ENCODE assay signal across 2 cellular contexts in the genomic region with DNA sequence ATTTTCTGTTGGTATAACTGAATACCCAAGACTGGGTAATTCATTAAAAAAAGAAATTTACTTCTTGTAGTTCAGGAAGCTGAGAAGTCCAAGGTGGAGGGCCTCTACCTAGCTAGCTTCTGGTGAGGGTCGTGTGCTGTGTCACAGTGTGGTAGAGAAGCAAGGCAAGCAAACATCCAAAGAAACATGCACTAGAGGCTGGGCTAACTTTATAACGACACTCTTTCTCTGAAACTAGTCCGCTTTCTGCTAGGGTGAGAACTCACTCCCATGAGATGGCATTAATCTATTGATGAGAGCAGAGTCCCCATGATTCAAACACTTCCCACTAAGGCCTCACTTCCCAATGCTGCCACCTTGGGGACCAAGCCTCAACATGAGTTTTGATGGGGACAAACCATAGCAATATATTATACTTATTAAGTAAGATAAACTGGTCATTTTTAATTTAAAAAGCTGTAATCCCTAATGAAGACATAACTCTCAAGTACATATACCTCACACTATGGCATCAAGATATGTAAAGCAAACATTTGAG.
TF ChIP-seq lines count a peak whose summit lies in the region.

No MANE protein-coding gene starts in this region.

TF ChIP-seq in HCT116, 20 proteins besides CTCF, POLR2A, EP300 and RAD21:
- TF ChIP-seq ELF1 (IDR thresholded peaks at IDR 0.05; ENCODE audit: borderline replicate concordance, low read depth), result no peak
- no peak for TF ChIP-seq YY1 (IDR thresholded peaks at IDR 0.05; ENCODE audit: extremely low read depth, insufficient replicate concordance, low read depth, low read length)
- TF ChIP-seq, protein P1, sequence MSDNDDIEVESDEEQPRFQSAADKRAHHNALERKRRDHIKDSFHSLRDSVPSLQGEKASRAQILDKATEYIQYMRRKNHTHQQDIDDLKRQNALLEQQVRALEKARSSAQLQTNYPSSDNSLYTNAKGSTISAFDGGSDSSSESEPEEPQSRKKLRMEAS (IDR thresholded peaks at IDR 0.05), result no peak
- no peak for TF ChIP-seq JUND (IDR thresholded peaks at IDR 0.05)
- no peak for TF ChIP-seq SP1 (IDR thresholded peaks at IDR 0.05; ENCODE audit: low read depth)
- no peak for TF ChIP-seq CEBPB (IDR thresholded peaks at IDR 0.05; ENCODE audit: low read depth)
- no peak for TF ChIP-seq CBX3 (IDR thresholded peaks at IDR 0.05; ENCODE audit: low read depth)
- no peak for TF ChIP-seq EZH2 (IDR thresholded peaks at IDR 0.05)
- TF ChIP-seq, protein P2, sequence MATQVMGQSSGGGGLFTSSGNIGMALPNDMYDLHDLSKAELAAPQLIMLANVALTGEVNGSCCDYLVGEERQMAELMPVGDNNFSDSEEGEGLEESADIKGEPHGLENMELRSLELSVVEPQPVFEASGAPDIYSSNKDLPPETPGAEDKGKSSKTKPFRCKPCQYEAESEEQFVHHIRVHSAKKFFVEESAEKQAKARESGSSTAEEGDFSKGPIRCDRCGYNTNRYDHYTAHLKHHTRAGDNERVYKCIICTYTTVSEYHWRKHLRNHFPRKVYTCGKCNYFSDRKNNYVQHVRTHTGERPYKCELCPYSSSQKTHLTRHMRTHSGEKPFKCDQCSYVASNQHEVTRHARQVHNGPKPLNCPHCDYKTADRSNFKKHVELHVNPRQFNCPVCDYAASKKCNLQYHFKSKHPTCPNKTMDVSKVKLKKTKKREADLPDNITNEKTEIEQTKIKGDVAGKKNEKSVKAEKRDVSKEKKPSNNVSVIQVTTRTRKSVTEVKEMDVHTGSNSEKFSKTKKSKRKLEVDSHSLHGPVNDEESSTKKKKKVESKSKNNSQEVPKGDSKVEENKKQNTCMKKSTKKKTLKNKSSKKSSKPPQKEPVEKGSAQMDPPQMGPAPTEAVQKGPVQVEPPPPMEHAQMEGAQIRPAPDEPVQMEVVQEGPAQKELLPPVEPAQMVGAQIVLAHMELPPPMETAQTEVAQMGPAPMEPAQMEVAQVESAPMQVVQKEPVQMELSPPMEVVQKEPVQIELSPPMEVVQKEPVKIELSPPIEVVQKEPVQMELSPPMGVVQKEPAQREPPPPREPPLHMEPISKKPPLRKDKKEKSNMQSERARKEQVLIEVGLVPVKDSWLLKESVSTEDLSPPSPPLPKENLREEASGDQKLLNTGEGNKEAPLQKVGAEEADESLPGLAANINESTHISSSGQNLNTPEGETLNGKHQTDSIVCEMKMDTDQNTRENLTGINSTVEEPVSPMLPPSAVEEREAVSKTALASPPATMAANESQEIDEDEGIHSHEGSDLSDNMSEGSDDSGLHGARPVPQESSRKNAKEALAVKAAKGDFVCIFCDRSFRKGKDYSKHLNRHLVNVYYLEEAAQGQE (IDR thresholded peaks at IDR 0.05; ENCODE audit: low read depth), result no peak
- TF ChIP-seq, protein P3, sequence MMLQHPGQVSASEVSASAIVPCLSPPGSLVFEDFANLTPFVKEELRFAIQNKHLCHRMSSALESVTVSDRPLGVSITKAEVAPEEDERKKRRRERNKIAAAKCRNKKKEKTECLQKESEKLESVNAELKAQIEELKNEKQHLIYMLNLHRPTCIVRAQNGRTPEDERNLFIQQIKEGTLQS (IDR thresholded peaks at IDR 0.05), result no peak
- TF ChIP-seq EZH2phosphoT487 (IDR thresholded peaks at IDR 0.05; ENCODE audit: borderline replicate concordance), result no peak
- TF ChIP-seq TCF7L2 (IDR thresholded peaks at IDR 0.05; ENCODE audit: borderline replicate concordance, extremely low read depth, insufficient read depth, insufficient read length), result no peak
- no peak for TF ChIP-seq SIN3A (IDR thresholded peaks at IDR 0.05; ENCODE audit: low read depth)
- TF ChIP-seq ZFX (IDR thresholded peaks at IDR 0.05), result no peak
- TF ChIP-seq POLR2AphosphoS5 (IDR thresholded peaks at IDR 0.05; ENCODE audit: low read depth, low read length), result no peak

TF ChIP-seq in GM12878, 131 proteins besides CTCF, POLR2A, EP300 and RAD21:
- TF ChIP-seq HDAC2 (IDR thresholded peaks at IDR 0.05) (no peak), MTA3 (IDR thresholded peaks at IDR 0.05; ENCODE audit: borderline replicate concordance, low read length) (no peak), EED (IDR thresholded peaks at IDR 0.05; ENCODE audit: low read depth) (no peak), STAT1 (conservative IDR thresholded peaks at IDR 0.05) (no peak)
- TF ChIP-seq, protein P4, sequence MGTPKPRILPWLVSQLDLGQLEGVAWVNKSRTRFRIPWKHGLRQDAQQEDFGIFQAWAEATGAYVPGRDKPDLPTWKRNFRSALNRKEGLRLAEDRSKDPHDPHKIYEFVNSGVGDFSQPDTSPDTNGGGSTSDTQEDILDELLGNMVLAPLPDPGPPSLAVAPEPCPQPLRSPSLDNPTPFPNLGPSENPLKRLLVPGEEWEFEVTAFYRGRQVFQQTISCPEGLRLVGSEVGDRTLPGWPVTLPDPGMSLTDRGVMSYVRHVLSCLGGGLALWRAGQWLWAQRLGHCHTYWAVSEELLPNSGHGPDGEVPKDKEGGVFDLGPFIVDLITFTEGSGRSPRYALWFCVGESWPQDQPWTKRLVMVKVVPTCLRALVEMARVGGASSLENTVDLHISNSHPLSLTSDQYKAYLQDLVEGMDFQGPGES (IDR thresholded peaks at IDR 0.05), result no peak
- TF ChIP-seq, protein P5, sequence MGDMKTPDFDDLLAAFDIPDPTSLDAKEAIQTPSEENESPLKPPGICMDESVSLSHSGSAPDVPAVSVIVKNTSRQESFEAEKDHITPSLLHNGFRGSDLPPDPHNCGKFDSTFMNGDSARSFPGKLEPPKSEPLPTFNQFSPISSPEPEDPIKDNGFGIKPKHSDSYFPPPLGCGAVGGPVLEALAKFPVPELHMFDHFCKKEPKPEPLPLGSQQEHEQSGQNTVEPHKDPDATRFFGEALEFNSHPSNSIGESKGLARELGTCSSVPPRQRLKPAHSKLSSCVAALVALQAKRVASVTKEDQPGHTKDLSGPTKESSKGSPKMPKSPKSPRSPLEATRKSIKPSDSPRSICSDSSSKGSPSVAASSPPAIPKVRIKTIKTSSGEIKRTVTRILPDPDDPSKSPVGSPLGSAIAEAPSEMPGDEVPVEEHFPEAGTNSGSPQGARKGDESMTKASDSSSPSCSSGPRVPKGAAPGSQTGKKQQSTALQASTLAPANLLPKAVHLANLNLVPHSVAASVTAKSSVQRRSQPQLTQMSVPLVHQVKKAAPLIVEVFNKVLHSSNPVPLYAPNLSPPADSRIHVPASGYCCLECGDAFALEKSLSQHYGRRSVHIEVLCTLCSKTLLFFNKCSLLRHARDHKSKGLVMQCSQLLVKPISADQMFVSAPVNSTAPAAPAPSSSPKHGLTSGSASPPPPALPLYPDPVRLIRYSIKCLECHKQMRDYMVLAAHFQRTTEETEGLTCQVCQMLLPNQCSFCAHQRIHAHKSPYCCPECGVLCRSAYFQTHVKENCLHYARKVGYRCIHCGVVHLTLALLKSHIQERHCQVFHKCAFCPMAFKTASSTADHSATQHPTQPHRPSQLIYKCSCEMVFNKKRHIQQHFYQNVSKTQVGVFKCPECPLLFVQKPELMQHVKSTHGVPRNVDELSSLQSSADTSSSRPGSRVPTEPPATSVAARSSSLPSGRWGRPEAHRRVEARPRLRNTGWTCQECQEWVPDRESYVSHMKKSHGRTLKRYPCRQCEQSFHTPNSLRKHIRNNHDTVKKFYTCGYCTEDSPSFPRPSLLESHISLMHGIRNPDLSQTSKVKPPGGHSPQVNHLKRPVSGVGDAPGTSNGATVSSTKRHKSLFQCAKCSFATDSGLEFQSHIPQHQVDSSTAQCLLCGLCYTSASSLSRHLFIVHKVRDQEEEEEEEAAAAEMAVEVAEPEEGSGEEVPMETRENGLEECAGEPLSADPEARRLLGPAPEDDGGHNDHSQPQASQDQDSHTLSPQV (IDR thresholded peaks at IDR 0.05), result no peak
- TF ChIP-seq, protein P6, sequence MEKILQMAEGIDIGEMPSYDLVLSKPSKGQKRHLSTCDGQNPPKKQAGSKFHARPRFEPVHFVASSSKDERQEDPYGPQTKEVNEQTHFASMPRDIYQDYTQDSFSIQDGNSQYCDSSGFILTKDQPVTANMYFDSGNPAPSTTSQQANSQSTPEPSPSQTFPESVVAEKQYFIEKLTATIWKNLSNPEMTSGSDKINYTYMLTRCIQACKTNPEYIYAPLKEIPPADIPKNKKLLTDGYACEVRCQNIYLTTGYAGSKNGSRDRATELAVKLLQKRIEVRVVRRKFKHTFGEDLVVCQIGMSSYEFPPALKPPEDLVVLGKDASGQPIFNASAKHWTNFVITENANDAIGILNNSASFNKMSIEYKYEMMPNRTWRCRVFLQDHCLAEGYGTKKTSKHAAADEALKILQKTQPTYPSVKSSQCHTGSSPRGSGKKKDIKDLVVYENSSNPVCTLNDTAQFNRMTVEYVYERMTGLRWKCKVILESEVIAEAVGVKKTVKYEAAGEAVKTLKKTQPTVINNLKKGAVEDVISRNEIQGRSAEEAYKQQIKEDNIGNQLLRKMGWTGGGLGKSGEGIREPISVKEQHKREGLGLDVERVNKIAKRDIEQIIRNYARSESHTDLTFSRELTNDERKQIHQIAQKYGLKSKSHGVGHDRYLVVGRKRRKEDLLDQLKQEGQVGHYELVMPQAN (conservative IDR thresholded peaks at IDR 0.05), result no peak
- TF ChIP-seq, protein P3 (IDR thresholded peaks at IDR 0.05; ENCODE audit: borderline replicate concordance, extremely low read depth, low read depth, low read length), result no peak
- TF ChIP-seq, protein P7, sequence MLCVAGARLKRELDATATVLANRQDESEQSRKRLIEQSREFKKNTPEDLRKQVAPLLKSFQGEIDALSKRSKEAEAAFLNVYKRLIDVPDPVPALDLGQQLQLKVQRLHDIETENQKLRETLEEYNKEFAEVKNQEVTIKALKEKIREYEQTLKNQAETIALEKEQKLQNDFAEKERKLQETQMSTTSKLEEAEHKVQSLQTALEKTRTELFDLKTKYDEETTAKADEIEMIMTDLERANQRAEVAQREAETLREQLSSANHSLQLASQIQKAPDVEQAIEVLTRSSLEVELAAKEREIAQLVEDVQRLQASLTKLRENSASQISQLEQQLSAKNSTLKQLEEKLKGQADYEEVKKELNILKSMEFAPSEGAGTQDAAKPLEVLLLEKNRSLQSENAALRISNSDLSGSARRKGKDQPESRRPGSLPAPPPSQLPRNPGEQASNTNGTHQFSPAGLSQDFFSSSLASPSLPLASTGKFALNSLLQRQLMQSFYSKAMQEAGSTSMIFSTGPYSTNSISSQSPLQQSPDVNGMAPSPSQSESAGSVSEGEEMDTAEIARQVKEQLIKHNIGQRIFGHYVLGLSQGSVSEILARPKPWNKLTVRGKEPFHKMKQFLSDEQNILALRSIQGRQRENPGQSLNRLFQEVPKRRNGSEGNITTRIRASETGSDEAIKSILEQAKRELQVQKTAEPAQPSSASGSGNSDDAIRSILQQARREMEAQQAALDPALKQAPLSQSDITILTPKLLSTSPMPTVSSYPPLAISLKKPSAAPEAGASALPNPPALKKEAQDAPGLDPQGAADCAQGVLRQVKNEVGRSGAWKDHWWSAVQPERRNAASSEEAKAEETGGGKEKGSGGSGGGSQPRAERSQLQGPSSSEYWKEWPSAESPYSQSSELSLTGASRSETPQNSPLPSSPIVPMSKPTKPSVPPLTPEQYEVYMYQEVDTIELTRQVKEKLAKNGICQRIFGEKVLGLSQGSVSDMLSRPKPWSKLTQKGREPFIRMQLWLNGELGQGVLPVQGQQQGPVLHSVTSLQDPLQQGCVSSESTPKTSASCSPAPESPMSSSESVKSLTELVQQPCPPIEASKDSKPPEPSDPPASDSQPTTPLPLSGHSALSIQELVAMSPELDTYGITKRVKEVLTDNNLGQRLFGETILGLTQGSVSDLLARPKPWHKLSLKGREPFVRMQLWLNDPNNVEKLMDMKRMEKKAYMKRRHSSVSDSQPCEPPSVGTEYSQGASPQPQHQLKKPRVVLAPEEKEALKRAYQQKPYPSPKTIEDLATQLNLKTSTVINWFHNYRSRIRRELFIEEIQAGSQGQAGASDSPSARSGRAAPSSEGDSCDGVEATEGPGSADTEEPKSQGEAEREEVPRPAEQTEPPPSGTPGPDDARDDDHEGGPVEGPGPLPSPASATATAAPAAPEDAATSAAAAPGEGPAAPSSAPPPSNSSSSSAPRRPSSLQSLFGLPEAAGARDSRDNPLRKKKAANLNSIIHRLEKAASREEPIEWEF (IDR thresholded peaks at IDR 0.05; ENCODE audit: insufficient replicate concordance, low read depth, low read length), result no peak
